In genomic region chr7:142741932-142742331, GRCh38 we compare ENCODE assay signal across 10 cellular contexts. TPM values are rescaled to one million over a fixed set of nuclear protein-coding genes. Genes with fewer than 3 reads are reported as not detected.
"Had no signal": no experiment of that assay in that cellular context is flagged by ENCODE, and none has a peak within 500 bp of the region (broad histone marks: within the 10 kb centered on the region; RNA-seq: fewer than 3 reads in every experiment).

No MANE protein-coding gene starts in this region.

RNA-seq across cellular contexts. Expression of gene PRSS1, which starts 7.3 kb away (rescaled TPM):
- total RNA-seq: activated CD4-positive, alpha-beta T cell treated with anti-CD3 and anti-CD28 coated beads for 36 hours; activated CD4-positive, alpha-beta T cell treated with anti-CD3 and anti-CD28 coated beads, Interleukin-2, amount 10 ng/mL, durations not matched to agents 7 days and 5 days; activated CD8-positive, alpha-beta T cell treated with anti-CD3 and anti-CD28 coated beads, Interleukin-2, amount 10 ng/mL, durations not matched to agents 7 days and 5 days; activated naive CD8-positive, alpha-beta T cell treated with anti-CD3 and anti-CD28 coated beads, Interleukin-2, amount 10 ng/mL, durations not matched to agents 7 days and 5 days; activated T-helper 2 cell treated with anti-CD3 and anti-CD28 coated beads, Interferon-gamma antibody, Interleukin-2, Interleukin-4, amounts not matched to agents 10 μg/mL and 5 μg/mL and 100 μg/mL, durations not matched to agents 14 hours and 24 hours and 36 hours; LHCN-M2; NCI-H460; RPMI7951; SK-MEL-5; T-helper 17 cell had no signal

RNA-seq across cellular contexts. Expression of gene PRSS2, which starts 28.8 kb away (rescaled TPM):
- total RNA-seq: activated CD4-positive, alpha-beta T cell treated with anti-CD3 and anti-CD28 coated beads for 36 hours; activated CD4-positive, alpha-beta T cell treated with anti-CD3 and anti-CD28 coated beads, Interleukin-2, amount 10 ng/mL, durations not matched to agents 7 days and 5 days; activated CD8-positive, alpha-beta T cell treated with anti-CD3 and anti-CD28 coated beads, Interleukin-2, amount 10 ng/mL, durations not matched to agents 7 days and 5 days; activated naive CD8-positive, alpha-beta T cell treated with anti-CD3 and anti-CD28 coated beads, Interleukin-2, amount 10 ng/mL, durations not matched to agents 7 days and 5 days; activated T-helper 2 cell treated with anti-CD3 and anti-CD28 coated beads, Interferon-gamma antibody, Interleukin-2, Interleukin-4, amounts not matched to agents 10 μg/mL and 5 μg/mL and 100 μg/mL, durations not matched to agents 14 hours and 24 hours and 36 hours; LHCN-M2; NCI-H460; RPMI7951; SK-MEL-5; T-helper 17 cell had no signal
